Comparison of ENCODE assay signal across 2 cellular contexts in the genomic region with DNA sequence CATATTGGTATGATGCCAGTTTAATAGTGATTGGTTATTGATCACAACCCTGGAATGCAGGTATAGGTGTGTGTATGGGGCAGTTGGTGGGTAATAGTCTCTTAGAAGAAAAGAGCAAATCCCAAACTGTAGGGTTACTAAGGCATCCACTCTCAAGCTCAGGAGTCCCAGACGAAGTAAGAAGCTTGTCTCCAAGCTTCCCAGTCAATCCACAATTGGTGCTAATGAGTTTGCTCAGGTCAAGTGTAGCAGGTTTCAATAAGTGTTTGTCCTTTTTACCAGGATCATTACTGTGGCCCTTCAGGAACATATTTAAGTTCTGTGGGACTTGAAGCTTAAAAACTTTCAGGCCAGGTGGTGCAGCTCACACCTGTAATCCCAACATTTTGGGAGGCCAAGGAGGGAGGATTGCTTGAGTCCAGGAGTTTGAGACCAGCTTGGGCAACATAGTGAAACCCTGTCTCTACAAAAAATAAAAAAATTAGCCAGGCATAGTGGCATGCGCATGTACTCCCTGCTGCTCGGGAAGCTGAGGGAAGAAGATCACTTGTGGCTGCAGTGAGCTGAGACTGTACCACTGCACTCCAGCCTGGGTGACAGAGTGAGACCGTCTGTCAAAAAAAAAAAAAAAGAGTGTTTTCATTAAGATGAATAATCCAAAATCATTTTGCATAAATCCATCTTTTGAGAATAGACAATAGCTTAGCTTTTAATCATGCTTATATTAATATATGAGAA.
TF ChIP-seq lines count a peak whose summit lies in the region.

No MANE protein-coding gene starts in this region.

TF ChIP-seq in WTC11, 78 proteins besides CTCF, POLR2A, EP300 and RAD21 (continued from another document):
- TF ChIP-seq, protein P1, sequence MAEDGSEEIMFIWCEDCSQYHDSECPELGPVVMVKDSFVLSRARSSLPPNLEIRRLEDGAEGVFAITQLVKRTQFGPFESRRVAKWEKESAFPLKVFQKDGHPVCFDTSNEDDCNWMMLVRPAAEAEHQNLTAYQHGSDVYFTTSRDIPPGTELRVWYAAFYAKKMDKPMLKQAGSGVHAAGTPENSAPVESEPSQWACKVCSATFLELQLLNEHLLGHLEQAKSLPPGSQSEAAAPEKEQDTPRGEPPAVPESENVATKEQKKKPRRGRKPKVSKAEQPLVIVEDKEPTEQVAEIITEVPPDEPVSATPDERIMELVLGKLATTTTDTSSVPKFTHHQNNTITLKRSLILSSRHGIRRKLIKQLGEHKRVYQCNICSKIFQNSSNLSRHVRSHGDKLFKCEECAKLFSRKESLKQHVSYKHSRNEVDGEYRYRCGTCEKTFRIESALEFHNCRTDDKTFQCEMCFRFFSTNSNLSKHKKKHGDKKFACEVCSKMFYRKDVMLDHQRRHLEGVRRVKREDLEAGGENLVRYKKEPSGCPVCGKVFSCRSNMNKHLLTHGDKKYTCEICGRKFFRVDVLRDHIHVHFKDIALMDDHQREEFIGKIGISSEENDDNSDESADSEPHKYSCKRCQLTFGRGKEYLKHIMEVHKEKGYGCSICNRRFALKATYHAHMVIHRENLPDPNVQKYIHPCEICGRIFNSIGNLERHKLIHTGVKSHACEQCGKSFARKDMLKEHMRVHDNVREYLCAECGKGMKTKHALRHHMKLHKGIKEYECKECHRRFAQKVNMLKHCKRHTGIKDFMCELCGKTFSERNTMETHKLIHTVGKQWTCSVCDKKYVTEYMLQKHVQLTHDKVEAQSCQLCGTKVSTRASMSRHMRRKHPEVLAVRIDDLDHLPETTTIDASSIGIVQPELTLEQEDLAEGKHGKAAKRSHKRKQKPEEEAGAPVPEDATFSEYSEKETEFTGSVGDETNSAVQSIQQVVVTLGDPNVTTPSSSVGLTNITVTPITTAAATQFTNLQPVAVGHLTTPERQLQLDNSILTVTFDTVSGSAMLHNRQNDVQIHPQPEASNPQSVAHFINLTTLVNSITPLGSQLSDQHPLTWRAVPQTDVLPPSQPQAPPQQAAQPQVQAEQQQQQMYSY (CRISPR knock-in tag; IDR thresholded peaks at IDR 0.05), result no peak
- TF ChIP-seq ZNF416 (CRISPR knock-in tag; IDR thresholded peaks at IDR 0.05) (no peak), ZBTB21 (CRISPR knock-in tag; IDR thresholded peaks at IDR 0.05; ENCODE audit: borderline replicate concordance) (no peak), NFYB (CRISPR knock-in tag; conservative IDR thresholded peaks at IDR 0.05; ENCODE audit: low read depth) (no peak), ZNF317 (CRISPR knock-in tag; IDR thresholded peaks at IDR 0.05; ENCODE audit: borderline replicate concordance, low read depth) (no peak), RORB (CRISPR knock-in tag; IDR thresholded peaks at IDR 0.05) (no peak)

TF ChIP-seq in GM23338, 12 proteins besides CTCF, POLR2A, EP300 and RAD21 (continued from another document):
- no peak for TF ChIP-seq ZNF462 (CRISPR knock-in tag; IDR thresholded peaks at IDR 0.05)
- TF ChIP-seq ZNF331 (CRISPR knock-in tag; IDR thresholded peaks at IDR 0.05; ENCODE audit: low read depth), result no peak
- no peak for TF ChIP-seq STAT1 (IDR thresholded peaks at IDR 0.05; ENCODE audit: unreplicated experiment)
- TF ChIP-seq ZNF114 (CRISPR knock-in tag; IDR thresholded peaks at IDR 0.05), result no peak
- TF ChIP-seq REST (IDR thresholded peaks at IDR 0.05; ENCODE audit: unreplicated experiment), result no peak
- TF ChIP-seq EZH2 (IDR thresholded peaks at IDR 0.05; ENCODE audit: low read depth, unreplicated experiment), result no peak
- no peak for TF ChIP-seq JUNB (IDR thresholded peaks at IDR 0.05; ENCODE audit: unreplicated experiment)
- no peak for TF ChIP-seq CREB1 (CRISPR knock-in tag; IDR thresholded peaks at IDR 0.05; ENCODE audit: low read depth)
